In the genomic region with DNA sequence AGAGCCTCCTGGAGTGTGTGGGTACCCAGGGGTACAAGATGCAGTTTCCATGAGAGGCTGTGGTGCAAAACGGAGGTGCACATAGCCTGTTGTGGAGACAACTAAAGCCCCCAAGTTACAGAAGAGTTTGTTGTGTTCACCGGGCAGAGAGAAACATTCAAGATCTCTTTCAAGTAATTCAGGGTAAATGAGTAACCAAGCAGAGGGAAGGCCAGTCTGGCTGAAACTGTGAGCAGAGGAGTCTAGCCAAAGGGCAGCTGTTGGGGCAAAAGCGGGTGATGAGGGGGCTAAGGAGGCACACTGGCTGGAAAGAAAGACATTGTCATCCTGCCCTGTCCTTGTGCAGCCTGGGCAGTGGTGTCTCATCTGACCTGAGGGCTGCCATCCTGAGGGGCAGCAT, we compare ENCODE assay signal across 11 cellular contexts. TPM values are rescaled to one million over a fixed set of nuclear protein-coding genes. Genes with fewer than 3 reads are reported as not detected.
DNase-seq lines count a peak whose midpoint lies in the region; ATAC-seq and TF ChIP-seq lines count a peak whose summit lies in the region.
"Had no signal": no experiment of that assay in that cellular context is flagged by ENCODE, and none has a peak within 500 bp of the region (broad histone marks: within the 10 kb centered on the region; RNA-seq: fewer than 3 reads in every experiment).

No MANE protein-coding gene starts in this region.

- peaks cover 65% of the 10 kb centered on the region for H3K4me1 Mint-ChIP-seq in T-helper 1 cell treated with Interleukin-12 subunit alpha and Interleukin-12 subunit beta and Interleukin-4 antibody, amounts not matched to agents 30 μg/mL and 1 μg/mL, for 36 hours (ENCODE audit: low read depth)
- peaks cover 27% of the 10 kb centered on the region for H3K4me1 Mint-ChIP-seq in progenitor cell of endocrine pancreas (ENCODE audit: low read depth)

- H3K27me3 Mint-ChIP-seq in T-helper 1 cell treated with Interleukin-12 subunit alpha and Interleukin-12 subunit beta and Interleukin-4 antibody, amounts not matched to agents 30 μg/mL and 1 μg/mL, for 36 hours (ENCODE audit: low read depth) = no peaks in the 10 kb centered on the region
- no peaks in the 10 kb centered on the region for H3K27me3 Mint-ChIP-seq in progenitor cell of endocrine pancreas

- no peak for DNase-seq in T-helper 1 cell
- peak; percentile 67 for DNase-seq in renal cortical epithelial cell (ENCODE audit: low read depth)
- DNase-seq in progenitor cell of endocrine pancreas (ENCODE audit: low spot score, unreplicated experiment) = no peak
- no peak for DNase-seq in G401 (ENCODE audit: low spot score)
- DNase-seq in NK-92 treated with Interleukin-12 subunit alpha and Interleukin-12 subunit beta, amount 100 ng/mL, for 24 hours (lab: John Stamatoyannopoulos, UW) = no peak
- DNase-seq: esophagus squamous epithelium, NCI-H2107 had no signal

- H3K4me3 Mint-ChIP-seq in T-helper 1 cell treated with Interleukin-12 subunit alpha and Interleukin-12 subunit beta and Interleukin-4 antibody, amounts not matched to agents 30 μg/mL and 1 μg/mL, for 36 hours = no peak overlapping the region
- H3K4me3 Mint-ChIP-seq in progenitor cell of endocrine pancreas (ENCODE audit: low read depth) = no peak overlapping the region

- TF ChIP-seq CTCF in progenitor cell of endocrine pancreas (IDR thresholded peaks at IDR 0.05; ENCODE audit: unreplicated experiment) = no peak

- in situ Hi-C loops in G401 (cut with HindIII; ENCODE audit: low sequenced_read_pairs) = no loop called here

- peaks cover 24% of the 10 kb centered on the region for H3K9me3 Mint-ChIP-seq in T-helper 1 cell treated with Interleukin-12 subunit alpha and Interleukin-12 subunit beta and Interleukin-4 antibody, amounts not matched to agents 30 μg/mL and 1 μg/mL, for 36 hours
- H3K9me3 Mint-ChIP-seq in progenitor cell of endocrine pancreas (ENCODE audit: low read depth) = peaks cover 3% of the 10 kb centered on the region

- peak overlapping the region; percentile 63 for H3K27ac Mint-ChIP-seq in T-helper 1 cell treated with Interleukin-12 subunit alpha and Interleukin-12 subunit beta and Interleukin-4 antibody, amounts not matched to agents 30 μg/mL and 1 μg/mL, for 36 hours
- H3K27ac Mint-ChIP-seq in progenitor cell of endocrine pancreas = no peak overlapping the region

- ATAC-seq in GM21723 (IDR thresholded peaks at IDR 0.05; ENCODE audit: unreplicated experiment) (peak; percentile 49), HG03378 (IDR thresholded peaks at IDR 0.05; ENCODE audit: unreplicated experiment) (peak; percentile 75)
- ATAC-seq: K562 had no signal

- peaks cover 22% of the 10 kb centered on the region for H3K36me3 Mint-ChIP-seq in T-helper 1 cell treated with Interleukin-12 subunit alpha and Interleukin-12 subunit beta and Interleukin-4 antibody, amounts not matched to agents 30 μg/mL and 1 μg/mL, for 36 hours (ENCODE audit: low read depth)
- no peaks in the 10 kb centered on the region for H3K36me3 Mint-ChIP-seq in progenitor cell of endocrine pancreas (ENCODE audit: insufficient read depth)

RNA-seq across cellular contexts. Expression of gene CXCR4, which starts 52.0 kb away (rescaled TPM):
- total RNA-seq in renal cortical epithelial cell = 0.52 and 1.6 TPM in 2 replicates
- 5.9 and 10.4 TPM in 2 replicates for total RNA-seq in progenitor cell of endocrine pancreas
- total RNA-seq in G401 (2014; rRNA removed; shearing (Covaris generic)) = not detected in 2 replicates
